In the genomic region with DNA sequence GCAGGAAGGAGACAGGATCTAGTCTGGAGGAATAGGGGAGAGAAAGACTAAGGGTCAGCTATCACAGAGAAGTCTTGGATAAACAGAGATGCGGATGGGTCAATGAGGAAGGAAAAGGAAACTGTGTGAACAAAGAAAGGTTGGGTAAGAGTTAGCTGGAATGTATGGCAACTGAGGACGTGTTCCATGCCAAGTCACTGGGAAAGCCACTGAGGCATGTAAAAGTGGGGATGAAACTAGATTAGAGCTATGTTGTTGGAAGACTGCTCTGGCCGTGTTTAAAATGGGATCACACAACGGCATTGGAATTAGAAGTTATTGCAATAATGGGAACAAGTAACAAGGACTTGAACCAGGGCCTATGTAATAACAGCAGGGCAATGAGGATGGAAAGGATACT, we compare ENCODE assay signal across 21 cellular contexts. TPM values are rescaled to one million over a fixed set of nuclear protein-coding genes. Genes with fewer than 3 reads are reported as not detected.
A peak's percentile ranks its signal among the peaks of the same experiment; 100 is the strongest.
DNase-seq lines count a peak whose midpoint lies in the region; FAIRE-seq and TF ChIP-seq lines count a peak whose summit lies in the region.
"Had no signal": no experiment of that assay in that cellular context is flagged by ENCODE, and none has a peak within 500 bp of the region (broad histone marks: within the 10 kb centered on the region; RNA-seq: fewer than 3 reads in every experiment).

No MANE protein-coding gene starts in this region.

- intact Hi-C loops in endothelial cell of umbilical vein (cut with micrococcal nuclease) = no loop called here
- intact Hi-C loops in activated T-helper 1 cell treated with anti-CD3 and anti-CD28 coated beads, Interleukin-12 subunit alpha, Interleukin-12 subunit beta, Interleukin-2, Interleukin-4 antibody, amounts not matched to agents 30 ng/mL and 10 ng/mL and 1 ng/mL, durations not matched to agents 14 hours and 24 hours and 36 hours (cut with micrococcal nuclease) = no loop called here
- intact Hi-C loops in prostate gland (cut with DNase I) = no loop called here

- CTCF ChIA-PET in endothelial cell of umbilical vein (lab: Charles Lee) = interaction anchor here (0.9 to 1.0 kb wide), 2 partner anchors 10 to 344 kb away, joined by 3 read pairs; no protein-coding TSS in a partner anchor

- dilution Hi-C loops in endothelial cell of umbilical vein (cut with MboI; ENCODE audit: extremely low pct_ligation_motif_present, low sequenced_read_pairs) = no loop called here

- peak; percentile 43 for DNase-seq in RCC 7860 (ENCODE audit: low spot score)
- DNase-seq in endothelial cell of umbilical vein (ENCODE audit: low read depth, low spot score) = no peak
- peak; percentile 51 for DNase-seq in kidney tubule cell (ENCODE audit: low spot score)
- DNase-seq in hepatic stellate cell (ENCODE audit: low spot score) = no peak
- no peak for DNase-seq in activated T-helper 1 cell treated with anti-CD3 and anti-CD28 coated beads, Interleukin-12 subunit alpha, Interleukin-12 subunit beta, Interleukin-2, Interleukin-4 antibody, amounts not matched to agents 30 ng/mL and 10 ng/mL and 1 ng/mL, durations not matched to agents 14 hours and 24 hours and 36 hours (ENCODE audit: low spot score)
- DNase-seq in prostate gland (ENCODE audit: low spot score) = no peak
- DNase-seq in NCI-H1105 treated with DMSO at 0.1 percent for 48 hours (lab: John Stamatoyannopoulos, UW) = no peak
- DNase-seq: CD4-positive, alpha-beta T cell; COR-L47; DMS 273 treated with DMSO at 0.1 percent for 48 hours; DMS79 treated with DMSO at 0.1 percent for 48 hours; IMR-90; MV-4-11; NCI-H1694; NCI-H2081 treated with DMSO at 0.1 percent for 48 hours; NCI-H526 treated with DMSO at 0.1 percent for 48 hours; OCI-M1 had no signal

- H3K9me3 Mint-ChIP-seq in activated T-helper 1 cell treated with anti-CD3 and anti-CD28 coated beads, Interleukin-12 subunit alpha, Interleukin-12 subunit beta, Interleukin-2, Interleukin-4 antibody, amounts not matched to agents 30 ng/mL and 10 ng/mL and 1 ng/mL, durations not matched to agents 14 hours and 24 hours and 36 hours = no peaks in the 10 kb centered on the region
- H3K9me3 Mint-ChIP-seq: CD4-positive, alpha-beta T cell; GM23338 had no signal

- H2AFZ ChIP-seq in endothelial cell of umbilical vein (ENCODE audit: low read depth, low read length) = no peak overlapping the region
- H2AFZ ChIP-seq: GM23338 had no signal

- WGBS in prostate gland = 91% methylated on average over 4 of the region's 4 CpGs

- peaks cover 6% of the 10 kb centered on the region for H3K36me3 Mint-ChIP-seq in activated T-helper 1 cell treated with anti-CD3 and anti-CD28 coated beads, Interleukin-12 subunit alpha, Interleukin-12 subunit beta, Interleukin-2, Interleukin-4 antibody, amounts not matched to agents 30 ng/mL and 10 ng/mL and 1 ng/mL, durations not matched to agents 14 hours and 24 hours and 36 hours (ENCODE audit: low read depth)

- TF ChIP-seq POLR2A in endothelial cell of umbilical vein (IDR thresholded peaks at IDR 0.05; ENCODE audit: low read depth, low read length) (no peak), prostate gland (IDR thresholded peaks at IDR 0.05) (no peak)

- H3K4me1 Mint-ChIP-seq in activated T-helper 1 cell treated with anti-CD3 and anti-CD28 coated beads, Interleukin-12 subunit alpha, Interleukin-12 subunit beta, Interleukin-2, Interleukin-4 antibody, amounts not matched to agents 30 ng/mL and 10 ng/mL and 1 ng/mL, durations not matched to agents 14 hours and 24 hours and 36 hours (ENCODE audit: low read depth) = peaks cover 8% of the 10 kb centered on the region

- no peak overlapping the region for H3K4me3 Mint-ChIP-seq in activated T-helper 1 cell treated with anti-CD3 and anti-CD28 coated beads, Interleukin-12 subunit alpha, Interleukin-12 subunit beta, Interleukin-2, Interleukin-4 antibody, amounts not matched to agents 30 ng/mL and 10 ng/mL and 1 ng/mL, durations not matched to agents 14 hours and 24 hours and 36 hours
- H3K4me3 Mint-ChIP-seq: CD4-positive, alpha-beta T cell; GM23338 had no signal

- H3K27ac ChIP-seq in endothelial cell of umbilical vein (ENCODE audit: insufficient read depth, low read depth, low read length) (no peak overlapping the region), prostate gland (no peak overlapping the region)
- H3K27ac ChIP-seq: BLaER1, SJSA1 had no signal

- no TSS peak for BruUV-seq in endothelial cell of umbilical vein (replicated peaks; lab: Mats Ljungman, UMichigan)

- no peaks in the 10 kb centered on the region for H3K36me3 ChIP-seq in endothelial cell of umbilical vein (ENCODE audit: control insufficient read depth in 2 of 2, extremely low read depth in 1 of 2, insufficient read depth in 2 of 2, low read length in 2 of 2)
- no peaks in the 10 kb centered on the region for H3K36me3 ChIP-seq in prostate gland
- H3K36me3 ChIP-seq: BLaER1 had no signal

- H3K9me1 ChIP-seq in endothelial cell of umbilical vein (replicated peaks; ENCODE audit: control insufficient read depth, extremely low read depth, insufficient read depth, low read length) = no peaks in the 10 kb centered on the region

- H3K27me3 ChIP-seq in endothelial cell of umbilical vein (ENCODE audit: control insufficient read depth in 2 of 2, insufficient read depth in 2 of 2, low read length in 2 of 2) = no peaks in the 10 kb centered on the region
- no peaks in the 10 kb centered on the region for H3K27me3 ChIP-seq in prostate gland (replicated peaks; ENCODE audit: insufficient read depth)
- H3K27me3 ChIP-seq: BLaER1, SJSA1 had no signal

- no peak overlapping the region for H3K4me3 ChIP-seq in endothelial cell of umbilical vein (replicated peaks in 1 of 3; ENCODE audit: insufficient read depth in 1 of 3, low read depth in 1 of 3, low read length in 3 of 3)
- no peak overlapping the region for H3K4me3 ChIP-seq in prostate gland
- H3K4me3 ChIP-seq: BLaER1, GM12878, GM23338, SJSA1 had no signal

- H3K27ac Mint-ChIP-seq in activated T-helper 1 cell treated with anti-CD3 and anti-CD28 coated beads, Interleukin-12 subunit alpha, Interleukin-12 subunit beta, Interleukin-2, Interleukin-4 antibody, amounts not matched to agents 30 ng/mL and 10 ng/mL and 1 ng/mL, durations not matched to agents 14 hours and 24 hours and 36 hours = no peak overlapping the region
- H3K27ac Mint-ChIP-seq: CD4-positive, alpha-beta T cell; GM23338 had no signal

- H3K4me2 ChIP-seq in endothelial cell of umbilical vein (ENCODE audit: insufficient read depth, low read length) = no peak overlapping the region
- H3K4me2 ChIP-seq: BLaER1, GM23338 had no signal

- peaks cover 1% of the 10 kb centered on the region for H3K4me1 ChIP-seq in endothelial cell of umbilical vein (ENCODE audit: control insufficient read depth, extremely low read depth, insufficient read depth, low read length)
- H3K4me1 ChIP-seq in prostate gland (replicated peaks) = no peaks in the 10 kb centered on the region
- H3K4me1 ChIP-seq: SJSA1 had no signal

- H4K20me1 ChIP-seq in endothelial cell of umbilical vein (replicated peaks; ENCODE audit: control insufficient read depth, extremely low read depth, insufficient read depth, low read length) = no peaks in the 10 kb centered on the region
- H4K20me1 ChIP-seq: BLaER1 had no signal

- peaks cover 4% of the 10 kb centered on the region for H3K79me2 ChIP-seq in endothelial cell of umbilical vein (ENCODE audit: control insufficient read depth, insufficient read depth, low read length)

- POLR2A ChIA-PET in endothelial cell of umbilical vein (lab: Charles Lee) = interaction anchor here (0.8 kb wide), 1 partner anchor 10 kb away, joined by 3 read pairs; no protein-coding TSS in a partner anchor

- H3K27me3 Mint-ChIP-seq in activated T-helper 1 cell treated with anti-CD3 and anti-CD28 coated beads, Interleukin-12 subunit alpha, Interleukin-12 subunit beta, Interleukin-2, Interleukin-4 antibody, amounts not matched to agents 30 ng/mL and 10 ng/mL and 1 ng/mL, durations not matched to agents 14 hours and 24 hours and 36 hours (ENCODE audit: insufficient read depth) = peaks cover 7% of the 10 kb centered on the region
- H3K27me3 Mint-ChIP-seq: CD4-positive, alpha-beta T cell had no signal

- H3K9ac ChIP-seq in endothelial cell of umbilical vein (replicated peaks; ENCODE audit: extremely low read depth, insufficient read depth, low read length) = no peak overlapping the region
- H3K9ac ChIP-seq: BLaER1 had no signal

- TF ChIP-seq CTCF in endothelial cell of umbilical vein (IDR thresholded peaks at IDR 0.05; ENCODE audit: extremely low read depth in 1 of 2, insufficient read depth in 1 of 2, low read depth in 1 of 2, low read length in 2 of 2) = no peak
- no peak for TF ChIP-seq CTCF in prostate gland (IDR thresholded peaks at IDR 0.05)

- FAIRE-seq in RCC 7860 (lab: Jason Lieb, UNC) = peak; percentile 62
- FAIRE-seq in endothelial cell of umbilical vein (lab: Jason Lieb, UNC) = peak; percentile 48
- FAIRE-seq: GM12878 had no signal

- H3K9me3 ChIP-seq in endothelial cell of umbilical vein (replicated peaks; ENCODE audit: control insufficient read depth, insufficient read depth, low read length) (no peaks in the 10 kb centered on the region), prostate gland (no peaks in the 10 kb centered on the region)
- H3K9me3 ChIP-seq: BLaER1, SJSA1 had no signal

TF ChIP-seq in endothelial cell of umbilical vein, 7 proteins besides CTCF, POLR2A, EP300 and RAD21 (continues in another document):
- TF ChIP-seq POLR2AphosphoS5 (IDR thresholded peaks at IDR 0.05; ENCODE audit: insufficient read depth, low read depth, low read length) (no peak), GATA2 (IDR thresholded peaks at IDR 0.05; ENCODE audit: insufficient read depth, insufficient read length, low read depth, low read length) (no peak), FOS (IDR thresholded peaks at IDR 0.05; ENCODE audit: borderline replicate concordance, insufficient read depth, low read length) (no peak), EZH2 (IDR thresholded peaks at IDR 0.05; ENCODE audit: borderline replicate concordance, low read depth, low read length, severe bottlenecking) (no peak)
- TF ChIP-seq, protein P1, sequence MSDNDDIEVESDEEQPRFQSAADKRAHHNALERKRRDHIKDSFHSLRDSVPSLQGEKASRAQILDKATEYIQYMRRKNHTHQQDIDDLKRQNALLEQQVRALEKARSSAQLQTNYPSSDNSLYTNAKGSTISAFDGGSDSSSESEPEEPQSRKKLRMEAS (IDR thresholded peaks at IDR 0.05; ENCODE audit: insufficient read depth, insufficient read length) = no peak

RNA-seq across cellular contexts. Expression of a gene that starts 3.9 kb away (rescaled TPM):
- total RNA-seq in endothelial cell of umbilical vein = 36.3 and 37.7 TPM in 2 replicates
- polyA plus RNA-seq in endothelial cell of umbilical vein = 15.6 and 21.0 TPM in 2 replicates
- polyA plus RNA-seq in endothelial cell of umbilical vein (2011; cell fraction: cytosol; rRNA removed) = 10.4 and 13.4 TPM in 2 replicates
- polyA plus RNA-seq in endothelial cell of umbilical vein (2011; cell fraction: nucleus; rRNA removed) = 148 and 159 TPM in 2 replicates
- 27.5 and 29.3 TPM in 2 replicates for polyA plus RNA-seq in endothelial cell of umbilical vein (2012)
- 14.5 and 19.6 TPM in 2 replicates for polyA minus RNA-seq in endothelial cell of umbilical vein
- 21.6 TPM for polyA minus RNA-seq in endothelial cell of umbilical vein (2011; cell fraction: cytosol; rRNA and poly(A)+ RNA removed)
- 44.8 and 57.4 TPM in 2 replicates for polyA minus RNA-seq in endothelial cell of umbilical vein (2011; cell fraction: nucleus; rRNA and poly(A)+ RNA removed)
- total RNA-seq in activated T-helper 1 cell treated with anti-CD3 and anti-CD28 coated beads, Interleukin-12 subunit alpha, Interleukin-12 subunit beta, Interleukin-2, Interleukin-4 antibody, amounts not matched to agents 30 ng/mL and 10 ng/mL and 1 ng/mL, durations not matched to agents 14 hours and 24 hours and 36 hours = 26.1 and 27.3 TPM in 2 replicates
- 10 to 100 TPM; 18.7 to 54.0 TPM for total RNA-seq in prostate gland

Comparison
In these comparisons a context has a peak if more than half of its experiments do, and no peak if none do; other contexts are left out.
1. DNase-seq: peak in RCC 7860 (single experiment) and kidney tubule cell (single experiment); none in endothelial cell of umbilical vein (single experiment), hepatic stellate cell (single experiment), activated T-helper 1 cell treated with anti-CD3 and anti-CD28 coated beads, Interleukin-12 subunit alpha, Interleukin-12 subunit beta, Interleukin-2, Interleukin-4 antibody, amounts not matched to agents 30 ng/mL and 10 ng/mL and 1 ng/mL, durations not matched to agents 14 hours and 24 hours and 36 hours (single experiment), prostate gland (single experiment) and NCI-H1105 treated with DMSO at 0.1 percent for 48 hours (single experiment).